Comparison of ENCODE assay signal across 19 cellular contexts in the genomic region with DNA sequence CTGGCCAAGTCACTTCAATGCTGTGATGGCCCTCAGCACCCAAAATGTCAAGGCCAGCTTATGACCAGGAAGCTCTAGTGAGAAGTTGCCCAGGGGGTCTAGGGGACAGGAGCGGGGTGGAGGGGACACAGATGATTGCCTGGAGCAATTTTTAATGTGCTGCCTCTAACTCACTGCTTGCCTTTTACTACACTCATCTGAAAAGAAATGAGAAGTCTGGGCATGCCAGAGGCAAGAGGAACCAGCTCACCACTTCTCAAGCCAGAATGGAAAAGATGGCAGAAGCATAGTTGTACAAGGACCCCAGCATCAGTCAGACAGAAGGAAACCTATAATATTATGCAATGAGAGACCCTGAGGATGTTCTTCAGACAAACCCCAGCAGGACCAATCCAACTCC. TPM values are rescaled to one million over a fixed set of nuclear protein-coding genes. Genes with fewer than 3 reads are reported as not detected.
DNase-seq lines count a peak whose midpoint lies in the region; ATAC-seq and TF ChIP-seq lines count a peak whose summit lies in the region.
"Had no signal": no experiment of that assay in that cellular context is flagged by ENCODE, and none has a peak within 500 bp of the region (broad histone marks: within the 10 kb centered on the region; RNA-seq: fewer than 3 reads in every experiment).

No MANE protein-coding gene starts in this region.

- H3K4me3 ChIP-seq in right atrium auricular region (no peak overlapping the region), OCI-LY3 (ENCODE audit: low read length) (no peak overlapping the region), thyroid gland (replicated peaks in 1 of 3) (no peak overlapping the region)
- H3K4me3 ChIP-seq: coronary artery had no signal

- H3K4me1 Mint-ChIP-seq in endothelial cell (ENCODE audit: unreplicated experiment): peaks cover 26% of the 10 kb centered on the region

- no peak overlapping the region for H3K27ac Mint-ChIP-seq in endothelial cell (ENCODE audit: unreplicated experiment)

- no peaks in the 10 kb centered on the region for H3K36me3 ChIP-seq in right atrium auricular region
- H3K36me3 ChIP-seq in OCI-LY3 (replicated peaks; ENCODE audit: low read depth, low read length): no peaks in the 10 kb centered on the region
- no peaks in the 10 kb centered on the region for H3K36me3 ChIP-seq in thyroid gland
- H3K36me3 ChIP-seq: left lung had no signal

- H3K9me3 ChIP-seq in right atrium auricular region: no peaks in the 10 kb centered on the region
- H3K9me3 ChIP-seq in OCI-LY3 (ENCODE audit: insufficient read depth, low read length): no peaks in the 10 kb centered on the region
- no peaks in the 10 kb centered on the region for H3K9me3 ChIP-seq in thyroid gland
- H3K9me3 ChIP-seq: left lung had no signal

- peaks cover 54% of the 10 kb centered on the region for H3K79me2 ChIP-seq in OCI-LY3 (ENCODE audit: low read length)

- no peak for ATAC-seq in left cardiac atrium
- ATAC-seq: WTC11 had no signal

- peak overlapping the region; percentile 71 for H3K4me3 Mint-ChIP-seq in endothelial cell (ENCODE audit: unreplicated experiment)

- no peak for TF ChIP-seq CTCF in right atrium auricular region (IDR thresholded peaks at IDR 0.05)
- no peak for TF ChIP-seq CTCF in OCI-LY3 (IDR thresholded peaks at IDR 0.05; ENCODE audit: low read depth, low read length)
- no peak for TF ChIP-seq CTCF in endothelial cell (IDR thresholded peaks at IDR 0.05; ENCODE audit: unreplicated experiment)
- no peak for TF ChIP-seq CTCF in thyroid gland (IDR thresholded peaks at IDR 0.05)

- DNase-seq in right atrium auricular region (ENCODE audit: low spot score) (no peak), left cardiac atrium (no peak), endothelial cell (ENCODE audit: low spot score) (no peak), thyroid gland (no peak), RPMI8226 (no peak), superior temporal gyrus (ENCODE audit: extremely low spot score) (no peak), HK-2 (ENCODE audit: unreplicated experiment) (no peak)
- DNase-seq: activated naive CD4-positive, alpha-beta T cell treated with Interleukin-2 at 50 U/mL for 16 hours; foreskin melanocyte; GM23248; left lung; NCI-H1417 treated with DMSO at 0.1 percent for 48 hours; NCI-H2171 treated with DMSO at 0.1 percent for 48 hours; stimulated activated CD4-positive, alpha-beta T cell treated with anti-CD3 and anti-CD28 coated beads, Interleukin-4, amount 100 ng/mL, for 4 hours; stimulated activated CD8-positive, alpha-beta memory T cell treated with anti-CD3 and anti-CD28 coated beads, Interleukin-4, amount 100 ng/mL, for 48 hours had no signal

- peaks cover 11% of the 10 kb centered on the region for H3K27me3 Mint-ChIP-seq in endothelial cell (ENCODE audit: unreplicated experiment)

- peaks cover 0 to 57% of the 10 kb centered on the region in 2 donors for H3K4me1 ChIP-seq in right atrium auricular region
- peaks cover 29% of the 10 kb centered on the region for H3K4me1 ChIP-seq in OCI-LY3 (ENCODE audit: low read length)
- peaks cover 42 to 71% of the 10 kb centered on the region in 2 donors for H3K4me1 ChIP-seq in thyroid gland

- 100% methylated on average over 1 of the region's 1 CpG for WGBS in thyroid gland, 2 donors

- peak overlapping the region; percentile 91 to 94 for H3K27ac ChIP-seq in right atrium auricular region
- no peak overlapping the region for H3K27ac ChIP-seq in OCI-LY3 (ENCODE audit: low read length)
- H3K27ac ChIP-seq in thyroid gland: peak overlapping the region; percentile 90 to 99 (median 97)
- H3K27ac ChIP-seq: RWPE1 had no signal

- H3K4me2 ChIP-seq in OCI-LY3 (ENCODE audit: low read length): 0 out of 2 replicates have a peak overlapping the region, but pooled peaks have one; percentile 97

- H3K27me3 ChIP-seq in right atrium auricular region (no peaks in the 10 kb centered on the region), OCI-LY3 (ENCODE audit: low read depth, low read length) (no peaks in the 10 kb centered on the region), thyroid gland (no peaks in the 10 kb centered on the region)
- H3K27me3 ChIP-seq: left lung had no signal

- TF ChIP-seq POLR2A in thyroid gland (IDR thresholded peaks at IDR 0.05): no peak

- no peak overlapping the region for H2AFZ ChIP-seq in OCI-LY3 (ENCODE audit: low read depth, low read length)
- H2AFZ ChIP-seq: GM23248 had no signal

- H3K9ac ChIP-seq in OCI-LY3 (ENCODE audit: low read length): no peak overlapping the region
- H3K9ac ChIP-seq: GM23248 had no signal

- intact Hi-C loops in left cardiac atrium (cut with DNase I) (loop anchor here (5.0 to 10.0 kb wide), 2 partner anchors 56 to 304 kb away; no protein-coding TSS in a partner anchor), thyroid gland (cut with DNase I) (loop anchor here (10.0 kb wide), 1 partner anchor 306 kb away; no protein-coding TSS in a partner anchor)

- H4K20me1 ChIP-seq in OCI-LY3 (ENCODE audit: insufficient read depth, low read length): peaks cover 25% of the 10 kb centered on the region

- peaks cover 4% of the 10 kb centered on the region for H3K36me3 Mint-ChIP-seq in endothelial cell (ENCODE audit: low read depth, unreplicated experiment)
- H3K36me3 Mint-ChIP-seq: WTC11 had no signal

- no peaks in the 10 kb centered on the region for H3K9me3 Mint-ChIP-seq in endothelial cell (ENCODE audit: unreplicated experiment)
- H3K9me3 Mint-ChIP-seq: WTC11 had no signal

RNA-seq across cellular contexts. Expression of a gene that starts 2.0 kb away (rescaled TPM):
- total RNA-seq in right atrium auricular region (10 to 100 TPM; 37.6 to 79.8 TPM), left cardiac atrium (10 to 100 TPM; 35.9 to 40.7 TPM), endothelial cell (ENCODE audit: unreplicated experiment) (23.7 TPM), thyroid gland (100 to 1,000 TPM in 2 of 4 donors, 10 to 100 TPM in 2; 38.6 to 135 (median 102) TPM)
